In genomic region chr11:49561236-49561880, GRCh38 we compare ENCODE assay signal across 1 cellular context.
A peak's percentile ranks its signal among the peaks of the same experiment; 100 is the strongest.
TF ChIP-seq lines count a peak whose summit lies in the region.

No MANE protein-coding gene starts in this region.

TF ChIP-seq in liver, 16 proteins besides CTCF, POLR2A, EP300 and RAD21:
- TF ChIP-seq REST (IDR thresholded peaks at IDR 0.05), result peak; percentile 61
